ENCODE assay signal across 8 cellular contexts in the genomic region with DNA sequence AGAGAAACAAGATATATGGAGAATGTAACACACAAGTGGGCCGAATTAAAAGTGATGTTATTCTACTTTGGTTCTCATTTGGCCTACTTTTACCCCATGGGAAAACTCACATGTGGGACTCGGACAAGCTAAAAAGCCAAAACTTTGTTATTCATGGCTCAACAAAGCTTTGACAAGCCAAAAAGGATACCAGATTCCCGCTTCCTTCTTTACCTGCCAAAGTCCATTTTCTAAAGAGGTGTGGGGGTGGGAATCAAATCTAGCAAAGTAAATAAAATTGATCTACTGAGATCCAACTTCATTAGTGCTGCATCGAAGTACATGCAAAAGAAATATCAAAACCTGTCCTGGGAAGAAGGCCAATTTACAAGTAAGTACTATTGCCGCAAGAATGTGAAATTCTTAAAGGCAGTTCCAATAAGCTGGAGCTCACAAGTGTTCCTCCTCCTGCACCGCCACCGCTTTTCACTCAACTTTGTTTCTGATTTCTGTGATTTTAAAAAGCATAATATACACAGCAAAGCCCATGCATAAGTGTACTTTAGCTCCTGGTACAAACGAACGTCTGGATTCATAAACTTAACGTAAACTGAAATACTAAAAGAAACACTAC. TPM values are rescaled to one million over a fixed set of nuclear protein-coding genes. Genes with fewer than 3 reads are reported as not detected.
DNase-seq lines count a peak whose midpoint lies in the region; ATAC-seq and TF ChIP-seq lines count a peak whose summit lies in the region.

No MANE protein-coding gene starts in this region.

- H3K27me3 ChIP-seq in GM06990 (replicated peaks; ENCODE audit: control insufficient read depth, insufficient read depth, low read length) (no peaks in the 10 kb centered on the region), rectal smooth muscle tissue (ENCODE audit: control insufficient read depth, insufficient read depth, low read length) (no peaks in the 10 kb centered on the region)

- H3K27ac ChIP-seq in rectal smooth muscle tissue (ENCODE audit: low read depth, low read length): peak overlapping the region; percentile 81

- H3K4me1 ChIP-seq in rectal smooth muscle tissue (ENCODE audit: control insufficient read depth, insufficient read depth, low read length): peaks cover 8% of the 10 kb centered on the region

- no peaks in the 10 kb centered on the region for H3K36me3 ChIP-seq in GM06990 (ENCODE audit: control insufficient read depth, insufficient read depth, low read length)
- no peaks in the 10 kb centered on the region for H3K36me3 ChIP-seq in rectal smooth muscle tissue (ENCODE audit: control insufficient read depth, insufficient read depth, low read length)

- DNase-seq in GM06990 (ENCODE audit: extremely low read depth, insufficient read length): no peak
- peak; percentile 11 for DNase-seq in RPMI7951 (ENCODE audit: low read depth)
- peak; percentile 38 for DNase-seq in fibroblast of gingiva (ENCODE audit: low read depth)
- no peak for DNase-seq in cerebellar nuclear complex (lab: John Stamatoyannopoulos, UW)
- DNase-seq in activated CD4-positive, alpha-beta T cell treated with anti-CD3 and anti-CD28 coated beads for 1 hour: no peak

- H3K9ac ChIP-seq in rectal smooth muscle tissue (ENCODE audit: low read length): no peak overlapping the region

- H3K4me3 ChIP-seq in GM06990 (replicated peaks; ENCODE audit: low read depth, low read length) (peak overlapping the region; percentile 68), rectal smooth muscle tissue (ENCODE audit: low read length) (peak overlapping the region; percentile 87)

- no peak for ATAC-seq in GM19395 (IDR thresholded peaks at IDR 0.05; ENCODE audit: unreplicated experiment)
- ATAC-seq in HG03025 (IDR thresholded peaks at IDR 0.05; ENCODE audit: low FRiP score, unreplicated experiment): no peak

- no peak for TF ChIP-seq CTCF in GM06990 (IDR thresholded peaks at IDR 0.05; ENCODE audit: insufficient read depth, low read length, poor library complexity, severe bottlenecking)

RNA-seq across cellular contexts. Expression of a gene that starts 1.1 kb away (rescaled TPM):
- total RNA-seq in RPMI7951 (2014; rRNA removed; shearing (Covaris generic)): 5.3 and 6.3 TPM in 2 replicates

RNA-seq across cellular contexts. Expression of a gene that starts 2.5 kb away (rescaled TPM):
- total RNA-seq in RPMI7951 (2014; rRNA removed; shearing (Covaris generic)): 82.1 and 85.1 TPM in 2 replicates

Comparison
In these comparisons a context has a peak if more than half of its experiments do, and no peak if none do; other contexts are left out.
1. DNase-seq: peak in RPMI7951 (single experiment) and fibroblast of gingiva (single experiment); none in GM06990 (single experiment), cerebellar nuclear complex (0 of 2) and activated CD4-positive, alpha-beta T cell treated with anti-CD3 and anti-CD28 coated beads for 1 hour (single experiment).